Comparison of ENCODE assay signal across 3 cellular contexts in genomic region chr1:218081358-218081757, GRCh38.
"Had no signal": no experiment of that assay in that cellular context is flagged by ENCODE, and none has a peak within 500 bp of the region (broad histone marks: within the 10 kb centered on the region; RNA-seq: fewer than 3 reads in every experiment).

No MANE protein-coding gene starts in this region.

- H3K4me3 ChIP-seq: GM12878 had no signal

- ATAC-seq: GM12878 had no signal

- DNase-seq: GDM1, GF-D8 had no signal
